ENCODE assay signal across 9 cellular contexts in genomic region chr11:117824571-117825537, GRCh38. TPM values are rescaled to one million over a fixed set of nuclear protein-coding genes. Genes with fewer than 3 reads are reported as not detected.
DNase-seq lines count a peak whose midpoint lies in the region; ATAC-seq, FAIRE-seq and TF ChIP-seq lines count a peak whose summit lies in the region.
"Had no signal": no experiment of that assay in that cellular context is flagged by ENCODE, and none has a peak within 500 bp of the region (broad histone marks: within the 10 kb centered on the region; RNA-seq: fewer than 3 reads in every experiment).

Gene FXYD2 (minus strand): TSS chr11:117824744. CDS start chr11:117824678, 66 bp downstream.

- H3K27ac ChIP-seq in lower lobe of right lung (peak within 1 kb of the TSS; percentile 76), upper lobe of right lung (peak within 1 kb of the TSS; percentile 82)
- H3K27ac ChIP-seq: parathyroid adenoma had no signal

- peaks cover 56% of the 10 kb centered on the region for H3K4me1 Mint-ChIP-seq in activated CD4-positive, alpha-beta T cell treated with anti-CD3 and anti-CD28 coated beads, Interleukin-2, amount 10 ng/mL, durations not matched to agents 7 days and 5 days

- POLR2A ChIA-PET in activated CD4-positive, alpha-beta T cell treated with anti-CD3 and anti-CD28 coated beads, Interleukin-2, amount 10 ng/mL, durations not matched to agents 7 days and 5 days (lab: Charles Lee) = interaction anchor here (1.1 kb wide), 1 partner anchor 9 kb away, joined by 5 read pairs; no protein-coding TSS in a partner anchor

- no peaks in the 10 kb centered on the region for H3K9me3 Mint-ChIP-seq in activated CD4-positive, alpha-beta T cell treated with anti-CD3 and anti-CD28 coated beads, Interleukin-2, amount 10 ng/mL, durations not matched to agents 7 days and 5 days

- H3K4me1 ChIP-seq in lower lobe of right lung (peaks cover 54% of the 10 kb centered on the region), upper lobe of right lung (peaks cover 48% of the 10 kb centered on the region)
- H3K4me1 ChIP-seq: parathyroid adenoma had no signal

- H3K36me3 Mint-ChIP-seq in activated CD4-positive, alpha-beta T cell treated with anti-CD3 and anti-CD28 coated beads, Interleukin-2, amount 10 ng/mL, durations not matched to agents 7 days and 5 days (ENCODE audit: low read depth) = no peaks in the 10 kb centered on the region

- H3K36me3 ChIP-seq in bronchial epithelial cell (ENCODE audit: control insufficient read depth, insufficient read depth, low read length) (no peaks in the 10 kb centered on the region), lower lobe of right lung (no peaks in the 10 kb centered on the region), upper lobe of right lung (no peaks in the 10 kb centered on the region)

- CTCF ChIA-PET in activated CD4-positive, alpha-beta T cell treated with anti-CD3 and anti-CD28 coated beads, Interleukin-2, amount 10 ng/mL, durations not matched to agents 7 days and 5 days (lab: Charles Lee) = interaction anchor here (0.6 to 4.8 kb wide), 8 partner anchors 8 to 230 kb away, joined by 3 to 48 read pairs (median 14); no protein-coding TSS in a partner anchor

- DNase-seq in activated CD4-positive, alpha-beta T cell treated with anti-CD3 and anti-CD28 coated beads, Interleukin-2, amount 10 ng/mL, durations not matched to agents 7 days and 5 days = no peak
- DNase-seq in activated CD4-positive, alpha-beta T cell treated with anti-CD3 and anti-CD28 coated beads for 48 hours = no peak
- DNase-seq in bronchial epithelial cell (ENCODE audit: low read depth) (peak; percentile 29), lower lobe of right lung (peak; percentile 52), upper lobe of right lung (peak; percentile 67), T-helper 2 cell (no peak), GM13977 (ENCODE audit: low spot score) (no peak)

- H3K27me3 ChIP-seq in bronchial epithelial cell (ENCODE audit: control insufficient read depth, insufficient read depth, low read length) (no peaks in the 10 kb centered on the region), lower lobe of right lung (ENCODE audit: low read depth) (peaks cover 3% of the 10 kb centered on the region), upper lobe of right lung (no peaks in the 10 kb centered on the region)

- in situ Hi-C loops in GM13977 (cut with MboI; ENCODE audit: low pct_unique_long_range_greater_than_20kb, low sequenced_read_pairs, unreplicated experiment) = no loop called here

- H3K4me3 ChIP-seq in bronchial epithelial cell (ENCODE audit: low read depth, low read length) (no peak within 1 kb of the TSS), lower lobe of right lung (no peak within 1 kb of the TSS), upper lobe of right lung (no peak within 1 kb of the TSS)

- TF ChIP-seq CTCF in bronchial epithelial cell (IDR thresholded peaks at IDR 0.05; ENCODE audit: insufficient read depth, low read length, severe bottlenecking) (no peak), lower lobe of right lung (IDR thresholded peaks at IDR 0.05) (no peak), upper lobe of right lung (IDR thresholded peaks at IDR 0.05) (no peak), GM13977 (IDR thresholded peaks at IDR 0.05; ENCODE audit: extremely low read depth, insufficient read depth, missing control alignments) (no peak)

- peak within 1 kb of the TSS; percentile 60 for H3K27ac Mint-ChIP-seq in activated CD4-positive, alpha-beta T cell treated with anti-CD3 and anti-CD28 coated beads, Interleukin-2, amount 10 ng/mL, durations not matched to agents 7 days and 5 days

- ATAC-seq in lower lobe of right lung (peak; percentile 57 to 62), upper lobe of right lung (peak; percentile 43), GM21367 (IDR thresholded peaks at IDR 0.05; ENCODE audit: unreplicated experiment) (no peak)

- no peak within 1 kb of the TSS for H3K4me3 Mint-ChIP-seq in activated CD4-positive, alpha-beta T cell treated with anti-CD3 and anti-CD28 coated beads, Interleukin-2, amount 10 ng/mL, durations not matched to agents 7 days and 5 days

- H3K27me3 Mint-ChIP-seq in activated CD4-positive, alpha-beta T cell treated with anti-CD3 and anti-CD28 coated beads, Interleukin-2, amount 10 ng/mL, durations not matched to agents 7 days and 5 days = no peaks in the 10 kb centered on the region

- FAIRE-seq in bronchial epithelial cell (lab: Jason Lieb, UNC) = peak; percentile 28

- intact Hi-C loops in lower lobe of right lung (cut with DNase I) = no loop called here
- intact Hi-C loops in upper lobe of right lung (cut with DNase I) = loop anchor here (10.0 kb wide), 1 partner anchor 230 kb away; no protein-coding TSS in a partner anchor

- H3K9me3 ChIP-seq in lower lobe of right lung (no peaks in the 10 kb centered on the region), upper lobe of right lung (no peaks in the 10 kb centered on the region)

RNA-seq across cellular contexts. Expression of gene FXYD2, which starts in this region (rescaled TPM):
- 1 to 10 TPM in 1 of 2 experiments, under 1 TPM in 1; 0.97 to 1.3 TPM for total RNA-seq in activated CD4-positive, alpha-beta T cell treated with anti-CD3 and anti-CD28 coated beads, Interleukin-2, amount 10 ng/mL, durations not matched to agents 7 days and 5 days
- not detected in 2 replicates for total RNA-seq in bronchial epithelial cell
- 2.8 TPM for total RNA-seq in lower lobe of right lung
- total RNA-seq in upper lobe of right lung = 3.6 TPM

Comparison
In these comparisons a context has a peak if more than half of its experiments do, and no peak if none do; other contexts are left out.
1. Peak in DNase-seq in bronchial epithelial cell; RNA of the gene not detected or under 1 TPM.
2. DNase-seq: peak in lower lobe of right lung (single experiment) and upper lobe of right lung (single experiment); none in activated CD4-positive, alpha-beta T cell treated with anti-CD3 and anti-CD28 coated beads, Interleukin-2, amount 10 ng/mL, durations not matched to agents 7 days and 5 days (single experiment), activated CD4-positive, alpha-beta T cell treated with anti-CD3 and anti-CD28 coated beads for 48 hours (single experiment), T-helper 2 cell (0 of 5) and GM13977 (single experiment).